ENCODE assay signal across 13 cellular contexts in the genomic region with DNA sequence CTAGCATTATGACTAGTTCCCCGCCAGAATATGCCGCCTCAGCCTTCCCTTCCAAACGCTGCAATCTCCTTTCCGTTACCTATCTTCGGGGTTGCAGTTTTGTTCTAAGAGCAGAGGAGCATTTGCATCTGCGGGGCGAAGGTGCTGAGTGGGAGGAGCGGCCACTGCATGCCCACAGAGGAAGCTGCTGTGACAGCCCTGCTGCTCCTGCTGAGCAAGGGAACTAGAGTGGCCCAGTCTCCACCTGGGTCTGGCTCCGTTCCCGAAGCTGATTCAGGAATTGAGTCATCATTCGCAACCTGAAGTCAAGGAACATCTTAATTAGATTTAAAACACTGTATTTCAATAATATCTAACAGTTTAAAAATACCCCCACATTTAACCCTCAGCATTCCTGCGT.
DNase-seq lines count a peak whose midpoint lies in the region; ATAC-seq and TF ChIP-seq lines count a peak whose summit lies in the region.
"Had no signal": no experiment of that assay in that cellular context is flagged by ENCODE, and none has a peak within 500 bp of the region (broad histone marks: within the 10 kb centered on the region; RNA-seq: fewer than 3 reads in every experiment).

No MANE protein-coding gene starts in this region.

- intact Hi-C loops in tibial artery (cut with DNase I; ENCODE audit: low total_unique reads) (loop anchor here (5.0 kb wide), 1 partner anchor 168 kb away; no protein-coding TSS in a partner anchor), ascending aorta (cut with DNase I) (loop anchor here (10.0 kb wide), 1 partner anchor 246 kb away; no protein-coding TSS in a partner anchor)

- H3K27me3 ChIP-seq in tibial artery (no peaks in the 10 kb centered on the region), ascending aorta (no peaks in the 10 kb centered on the region)

- H3K9me3 ChIP-seq in tibial artery (no peaks in the 10 kb centered on the region), ascending aorta (no peaks in the 10 kb centered on the region)

- H3K4me3 ChIP-seq in tibial artery: no peak overlapping the region
- H3K4me3 ChIP-seq in ascending aorta: no peak overlapping the region

- no peaks in the 10 kb centered on the region for H3K36me3 ChIP-seq in tibial artery
- no peaks in the 10 kb centered on the region for H3K36me3 ChIP-seq in ascending aorta

- DNase-seq in DMS79 treated with DMSO at 0.1 percent for 48 hours (lab: John Stamatoyannopoulos, UW): peak; percentile 17
- DNase-seq in DMS79 (lab: John Stamatoyannopoulos, UW): no peak
- DNase-seq in cerebellar cortex (ENCODE audit: low spot score): peak; percentile 54
- DNase-seq in kidney glomerular epithelial cell (lab: John Stamatoyannopoulos, UW): peak; percentile 93
- DNase-seq in ureter (ENCODE audit: low spot score): peak; percentile 58
- no peak for DNase-seq in tibial artery
- no peak for DNase-seq in ascending aorta (ENCODE audit: low spot score in 2 of 2)
- DNase-seq: DMS153, immature natural killer cell, NCI-H2107, nephron progenitor cell had no signal

- TF ChIP-seq CTCF in tibial artery (IDR thresholded peaks at IDR 0.05): no peak
- no peak for TF ChIP-seq CTCF in ascending aorta (IDR thresholded peaks at IDR 0.05)

- no peak for ATAC-seq in GM19455 (IDR thresholded peaks at IDR 0.05; ENCODE audit: unreplicated experiment)
- ATAC-seq: stimulated activated memory B cell treated with anti-CD40 and anti-IgM and Interleukin-4, amounts not matched to agents 10 μg/mL and 1 μg/mL and 100 μg/mL, for 72 hours had no signal

- peaks cover 0 to 12% (median 9%) of the 10 kb centered on the region in 4 donors for H3K4me1 ChIP-seq in tibial artery
- H3K4me1 ChIP-seq in ascending aorta: peaks cover 3 to 5% of the 10 kb centered on the region in 2 donors

- H3K27ac ChIP-seq in tibial artery (no peak overlapping the region), ascending aorta (no peak overlapping the region)

Comparison
In these comparisons a context has a peak if more than half of its experiments do, and no peak if none do; other contexts are left out.
1. DNase-seq: peak in DMS79 treated with DMSO at 0.1 percent for 48 hours (single experiment), cerebellar cortex (single experiment), kidney glomerular epithelial cell (single experiment) and ureter (single experiment); none in DMS79 (single experiment), tibial artery (0 of 2) and ascending aorta (0 of 2).